Comparison of ENCODE assay signal across 8 cellular contexts in the genomic region with DNA sequence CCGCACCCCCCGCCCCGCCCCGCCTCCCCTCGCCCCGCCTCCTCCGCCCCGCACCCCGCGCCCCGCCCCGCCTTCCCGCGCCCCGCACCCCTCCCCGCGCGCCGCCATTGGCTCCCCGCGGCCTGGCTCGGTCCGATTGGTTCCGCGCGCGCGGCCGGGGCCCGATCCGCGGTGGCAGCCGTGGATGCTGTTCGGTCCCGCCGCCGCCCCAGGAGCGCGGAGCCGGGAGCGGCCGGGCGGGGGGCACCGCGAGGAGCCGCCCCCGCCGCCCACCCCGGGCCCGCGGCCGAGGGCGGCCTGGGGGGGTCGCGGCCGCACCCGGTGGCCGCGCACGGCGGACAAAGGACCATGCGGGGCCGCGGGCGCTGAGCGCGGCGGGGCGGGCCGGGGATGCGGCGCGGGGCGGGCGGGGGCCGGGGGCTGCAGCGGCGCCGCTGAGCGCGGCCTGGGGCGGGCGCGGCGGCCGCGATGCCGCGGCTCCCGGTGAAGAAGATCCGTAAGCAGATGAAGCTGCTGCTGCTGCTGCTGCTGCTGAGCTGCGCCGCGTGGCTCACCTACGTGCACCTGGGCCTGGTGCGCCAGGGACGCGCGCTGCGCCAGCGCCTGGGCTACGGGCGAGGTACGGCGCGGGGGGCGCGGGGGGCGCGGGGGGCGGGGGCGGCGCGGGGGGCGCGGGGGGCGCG. TPM values are rescaled to one million over a fixed set of nuclear protein-coding genes. Genes with fewer than 3 reads are reported as not detected.
DNase-seq lines count a peak whose midpoint lies in the region; ATAC-seq and TF ChIP-seq lines count a peak whose summit lies in the region.

A gene with protein sequence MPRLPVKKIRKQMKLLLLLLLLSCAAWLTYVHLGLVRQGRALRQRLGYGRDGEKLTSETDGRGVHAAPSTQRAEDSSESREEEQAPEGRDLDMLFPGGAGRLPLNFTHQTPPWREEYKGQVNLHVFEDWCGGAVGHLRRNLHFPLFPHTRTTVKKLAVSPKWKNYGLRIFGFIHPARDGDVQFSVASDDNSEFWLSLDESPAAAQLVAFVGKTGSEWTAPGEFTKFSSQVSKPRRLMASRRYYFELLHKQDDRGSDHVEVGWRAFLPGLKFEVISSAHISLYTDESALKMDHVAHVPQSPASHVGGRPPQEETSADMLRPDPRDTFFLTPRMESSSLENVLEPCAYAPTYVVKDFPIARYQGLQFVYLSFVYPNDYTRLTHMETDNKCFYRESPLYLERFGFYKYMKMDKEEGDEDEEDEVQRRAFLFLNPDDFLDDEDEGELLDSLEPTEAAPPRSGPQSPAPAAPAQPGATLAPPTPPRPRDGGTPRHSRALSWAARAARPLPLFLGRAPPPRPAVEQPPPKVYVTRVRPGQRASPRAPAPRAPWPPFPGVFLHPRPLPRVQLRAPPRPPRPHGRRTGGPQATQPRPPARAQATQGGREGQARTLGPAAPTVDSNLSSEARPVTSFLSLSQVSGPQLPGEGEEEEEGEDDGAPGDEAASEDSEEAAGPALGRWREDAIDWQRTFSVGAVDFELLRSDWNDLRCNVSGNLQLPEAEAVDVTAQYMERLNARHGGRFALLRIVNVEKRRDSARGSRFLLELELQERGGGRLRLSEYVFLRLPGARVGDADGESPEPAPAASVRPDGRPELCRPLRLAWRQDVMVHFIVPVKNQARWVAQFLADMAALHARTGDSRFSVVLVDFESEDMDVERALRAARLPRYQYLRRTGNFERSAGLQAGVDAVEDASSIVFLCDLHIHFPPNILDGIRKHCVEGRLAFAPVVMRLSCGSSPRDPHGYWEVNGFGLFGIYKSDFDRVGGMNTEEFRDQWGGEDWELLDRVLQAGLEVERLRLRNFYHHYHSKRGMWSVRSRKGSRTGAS (plus strand): TSS at position 164 of the 683 bp plus-strand sequence. CDS start 305 bp downstream, at position 469.

- no peaks in the 10 kb centered on the region for H3K27me3 ChIP-seq in A673 (replicated peaks; ENCODE audit: insufficient read depth, low read depth, low read length, poor library complexity)
- H3K27me3 ChIP-seq in H7 (ENCODE audit: control insufficient read depth, insufficient read depth, low read length) = no peaks in the 10 kb centered on the region; the same call in 1 of the 2 replicates
- H3K27me3 ChIP-seq in prostate gland (replicated peaks; ENCODE audit: insufficient read depth) = no peaks in the 10 kb centered on the region

- H3K36me3 ChIP-seq in A673 (ENCODE audit: insufficient read depth, low read length, poor library complexity, severe bottlenecking) (no peaks in the 10 kb centered on the region), H7 (replicated peaks; ENCODE audit: control insufficient read depth, insufficient read depth, low read length) (peaks cover 2% of the 10 kb centered on the region), prostate gland (no peaks in the 10 kb centered on the region)

- H3K4me1 ChIP-seq in A673 (ENCODE audit: insufficient read depth, low read length, poor library complexity, severe bottlenecking) = peaks cover 9% of the 10 kb centered on the region
- no peaks in the 10 kb centered on the region for H3K4me1 ChIP-seq in prostate gland (replicated peaks)

- WGBS in prostate gland = no CpG with 5 or more reads among the region's 118 CpGs

- no peak within 1 kb of the TSS for H3K27ac Mint-ChIP-seq in activated CD8-positive, alpha-beta T cell treated with anti-CD3 and anti-CD28 coated beads, Interleukin-2, amount 10 ng/mL, durations not matched to agents 7 days and 5 days

- TF ChIP-seq POLR2A in prostate gland (IDR thresholded peaks at IDR 0.05) = no peak

- H3K4me3 Mint-ChIP-seq in activated CD8-positive, alpha-beta T cell treated with anti-CD3 and anti-CD28 coated beads, Interleukin-2, amount 10 ng/mL, durations not matched to agents 7 days and 5 days = peak within 1 kb of the TSS; percentile 37

- H3K4me1 Mint-ChIP-seq in activated CD8-positive, alpha-beta T cell treated with anti-CD3 and anti-CD28 coated beads, Interleukin-2, amount 10 ng/mL, durations not matched to agents 7 days and 5 days (ENCODE audit: low read depth) = peaks cover 8% of the 10 kb centered on the region

- ATAC-seq in activated CD8-positive, alpha-beta T cell treated with anti-CD3 and anti-CD28 coated beads, Interleukin-2, amount 10 ng/mL, durations not matched to agents 7 days and 5 days = peak; percentile 28
- ATAC-seq in GM21526 (IDR thresholded peaks at IDR 0.05; ENCODE audit: low FRiP score, unreplicated experiment) (no peak), HG02763 (IDR thresholded peaks at IDR 0.05; ENCODE audit: unreplicated experiment) (no peak)

- H3K9me3 Mint-ChIP-seq in activated CD8-positive, alpha-beta T cell treated with anti-CD3 and anti-CD28 coated beads, Interleukin-2, amount 10 ng/mL, durations not matched to agents 7 days and 5 days (ENCODE audit: insufficient read depth) = no peaks in the 10 kb centered on the region

- DNase-seq in A673 (ENCODE audit: low spot score) (peak; percentile 25), H7 (peak; percentile 96), globus pallidus (ENCODE audit: low spot score) (peak; percentile 65), prostate gland (ENCODE audit: low spot score) (peak; percentile 48), NOMO-1 treated with dmso at 0.1 percent for 144 hours (lab: John Stamatoyannopoulos, UW; ENCODE audit: unreplicated experiment) (no peak)
- DNase-seq in activated CD8-positive, alpha-beta T cell treated with anti-CD3 and anti-CD28 coated beads, Interleukin-2, amount 10 ng/mL, durations not matched to agents 7 days and 5 days = no peak

- TF ChIP-seq CTCF in A673 (conservative IDR thresholded peaks at IDR 0.05; ENCODE audit: low read depth, low read length) = no peak
- TF ChIP-seq CTCF in prostate gland (IDR thresholded peaks at IDR 0.05) = no peak

- H3K4me3 ChIP-seq in A673 (ENCODE audit: low read depth, low read length, poor library complexity, severe bottlenecking) = peak within 1 kb of the TSS; percentile 44
- H3K4me3 ChIP-seq in H7 (ENCODE audit: insufficient read depth, low read depth, low read length) = peak within 1 kb of the TSS; percentile 57
- peak within 1 kb of the TSS; percentile 10 to 32 for H3K4me3 ChIP-seq in prostate gland

- H3K27ac ChIP-seq in A673 (ENCODE audit: low read depth, low read length, poor library complexity, severe bottlenecking) (no peak within 1 kb of the TSS), prostate gland (no peak within 1 kb of the TSS)

- peaks cover 8% of the 10 kb centered on the region for H3K36me3 Mint-ChIP-seq in activated CD8-positive, alpha-beta T cell treated with anti-CD3 and anti-CD28 coated beads, Interleukin-2, amount 10 ng/mL, durations not matched to agents 7 days and 5 days (ENCODE audit: low read depth)

- no peaks in the 10 kb centered on the region for H3K9me3 ChIP-seq in A673 (ENCODE audit: low read depth, low read length, poor library complexity, severe bottlenecking)
- H3K9me3 ChIP-seq in prostate gland = no peaks in the 10 kb centered on the region

- intact Hi-C loops in A673 (cut with micrococcal nuclease; ENCODE audit: unreplicated experiment) = no loop called here
- intact Hi-C loops in prostate gland (cut with DNase I) = no loop called here

- CTCF ChIA-PET in A673 (lab: Charles Lee) = no interaction called here
- CTCF ChIA-PET in activated CD8-positive, alpha-beta T cell treated with anti-CD3 and anti-CD28 coated beads, Interleukin-2, amount 10 ng/mL, durations not matched to agents 7 days and 5 days (lab: Charles Lee) = no interaction called here

- no TSS peak for BruUV-seq in A673 (replicated peaks; lab: Mats Ljungman, UMichigan)

- H3K27me3 Mint-ChIP-seq in activated CD8-positive, alpha-beta T cell treated with anti-CD3 and anti-CD28 coated beads, Interleukin-2, amount 10 ng/mL, durations not matched to agents 7 days and 5 days (ENCODE audit: low read depth) = peaks cover 36% of the 10 kb centered on the region

- POLR2A ChIA-PET in A673 (lab: Charles Lee; ENCODE audit: low non-redundant PET) = no interaction called here
- POLR2A ChIA-PET in activated CD8-positive, alpha-beta T cell treated with anti-CD3 and anti-CD28 coated beads, Interleukin-2, amount 10 ng/mL, durations not matched to agents 7 days and 5 days (lab: Charles Lee) = no interaction called here

RNA-seq across cellular contexts. Expression of the gene that starts here (rescaled TPM):
- total RNA-seq in A673 (2021) = 19.0 and 28.9 TPM in 2 replicates
- 56.0 and 62.6 TPM in 2 replicates for total RNA-seq in H7 (2014; rRNA removed; shearing (Covaris generic))
- under 1 TPM; 0.26 to 0.52 TPM for total RNA-seq in activated CD8-positive, alpha-beta T cell treated with anti-CD3 and anti-CD28 coated beads, Interleukin-2, amount 10 ng/mL, durations not matched to agents 7 days and 5 days
- total RNA-seq in prostate gland = 10 to 100 TPM in 1 of 2 donors, 1 to 10 TPM in 1; 5.8 to 14.2 TPM

Comparison
In these comparisons a context has a peak if more than half of its experiments do, and no peak if none do; other contexts are left out.
1. RNA of the gene that starts here (total RNA-seq): 56.0 to 62.6 TPM in H7, 19.0 to 28.9 TPM in A673 and 5.8 to 14.2 TPM in prostate gland; 0.26 to 0.52 TPM in activated CD8-positive, alpha-beta T cell treated with anti-CD3 and anti-CD28 coated beads, Interleukin-2, amount 10 ng/mL, durations not matched to agents 7 days and 5 days; every median in the first group is over 4 times any median in the second.
2. Peak in ATAC-seq in activated CD8-positive, alpha-beta T cell treated with anti-CD3 and anti-CD28 coated beads, Interleukin-2, amount 10 ng/mL, durations not matched to agents 7 days and 5 days; RNA of the gene not detected or under 1 TPM.
3. DNase-seq: peak in A673 (single experiment), H7 (single experiment), globus pallidus (single experiment) and prostate gland (single experiment); none in activated CD8-positive, alpha-beta T cell treated with anti-CD3 and anti-CD28 coated beads, Interleukin-2, amount 10 ng/mL, durations not matched to agents 7 days and 5 days (single experiment) and NOMO-1 treated with dmso at 0.1 percent for 144 hours (single experiment).
4. Peak in every context shown above with its lines, with median percentiles within 50 percentile points of each other: H3K4me3 ChIP-seq.